ENCODE assay signal across 1 cellular context in the genomic region with DNA sequence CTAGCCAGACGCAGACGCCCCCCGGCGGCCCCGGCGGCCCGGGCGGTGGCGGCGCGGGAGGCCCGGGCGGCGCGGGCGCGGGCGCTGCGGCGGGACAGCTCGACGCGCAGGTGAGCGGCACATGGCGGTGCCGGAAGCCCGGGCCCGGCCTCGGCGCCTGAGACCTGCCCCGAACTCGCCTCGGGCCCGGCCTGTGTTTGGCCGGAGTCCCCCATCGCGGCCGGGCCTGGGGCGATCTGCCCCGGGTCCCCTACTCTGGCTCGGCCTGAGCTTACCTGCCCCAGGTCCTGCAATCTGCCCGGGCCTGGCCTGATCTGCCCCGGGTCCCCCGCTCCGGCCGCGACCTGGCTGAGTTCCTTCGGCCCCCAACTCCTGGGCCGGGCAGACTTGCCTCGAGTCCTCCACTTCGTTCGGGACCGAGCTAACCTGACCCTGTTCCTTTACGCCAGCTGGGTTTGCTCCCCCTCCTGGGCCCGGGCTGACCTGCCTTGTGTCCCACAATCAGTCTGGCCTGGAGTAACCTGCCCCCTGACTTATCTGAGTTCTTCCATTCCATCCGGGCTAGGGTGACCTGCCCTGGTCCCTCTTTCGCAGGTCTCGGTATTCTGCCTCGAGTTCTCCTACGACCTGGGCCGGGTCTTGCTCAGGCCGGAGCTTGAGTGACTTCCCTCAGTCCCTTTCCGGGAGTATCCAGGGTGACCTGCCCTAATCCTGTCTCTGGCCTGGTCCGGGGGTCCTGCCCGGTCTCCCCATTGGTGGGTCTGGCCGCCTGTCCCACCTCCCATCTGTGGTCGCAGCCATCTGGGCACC.
A peak's percentile ranks its signal among the peaks of the same experiment; 100 is the strongest.
TF ChIP-seq lines count a peak whose summit lies in the region.

No MANE protein-coding gene starts in this region.

TF ChIP-seq in K562, 482 proteins besides CTCF, POLR2A, EP300 and RAD21 (continued from another document and continues in another):
- TF ChIP-seq, protein P1, sequence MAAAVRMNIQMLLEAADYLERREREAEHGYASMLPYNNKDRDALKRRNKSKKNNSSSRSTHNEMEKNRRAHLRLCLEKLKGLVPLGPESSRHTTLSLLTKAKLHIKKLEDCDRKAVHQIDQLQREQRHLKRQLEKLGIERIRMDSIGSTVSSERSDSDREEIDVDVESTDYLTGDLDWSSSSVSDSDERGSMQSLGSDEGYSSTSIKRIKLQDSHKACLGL (CRISPR knock-in tag; IDR thresholded peaks at IDR 0.05; ENCODE audit: borderline replicate concordance, poor library complexity, severe bottlenecking): no peak
- TF ChIP-seq ZNF24 (IDR thresholded peaks at IDR 0.05) (no peak), SP1 (CRISPR knock-in tag; IDR thresholded peaks at IDR 0.05) (peak; percentile 59), RCOR1 (IDR thresholded peaks at IDR 0.05; ENCODE audit: borderline replicate concordance in 1 of 2, low read depth in 2 of 2, low read length in 2 of 2) (0 out of 4 replicates have a peak, but pooled peaks of 1 of the 2 experiments have one; percentile 35), MYBL2 (IDR thresholded peaks at IDR 0.05; ENCODE audit: low read depth) (no peak), MYBL2 (CRISPR knock-in tag; IDR thresholded peaks at IDR 0.05; ENCODE audit: borderline replicate concordance) (no peak), SREBF2 (CRISPR knock-in tag; IDR thresholded peaks at IDR 0.05) (no peak), FOXK1 (CRISPR knock-in tag; IDR thresholded peaks at IDR 0.05; ENCODE audit: borderline replicate concordance) (0 out of 2 replicates have a peak, but pooled peaks have one; percentile 51), SFPQ (IDR thresholded peaks at IDR 0.05; ENCODE audit: low read depth, low read length) (no peak), MECOM (CRISPR knock-in tag; IDR thresholded peaks at IDR 0.05) (no peak), GABPA (tag; conservative IDR thresholded peaks at IDR 0.05; ENCODE audit: low read depth) (no peak), ZNF695 (CRISPR knock-in tag; IDR thresholded peaks at IDR 0.05) (no peak), ZNF175 (CRISPR knock-in tag; IDR thresholded peaks at IDR 0.05; ENCODE audit: low read depth) (no peak), POLR2G (IDR thresholded peaks at IDR 0.05; ENCODE audit: low read depth, low read length) (no peak), ZNF121 (CRISPR knock-in tag; conservative IDR thresholded peaks at IDR 0.05) (0 out of 2 replicates have a peak, but pooled peaks have one; percentile 4), ILK (tag; IDR thresholded peaks at IDR 0.05; ENCODE audit: borderline replicate concordance, low read depth) (no peak), CSDE1 (IDR thresholded peaks at IDR 0.05) (no peak), SAFB (IDR thresholded peaks at IDR 0.05; ENCODE audit: borderline replicate concordance, low read depth, low read length) (no peak), NFRKB (IDR thresholded peaks at IDR 0.05; ENCODE audit: low read depth) (no peak), BRCA1 (IDR thresholded peaks at IDR 0.05) (no peak), BRCA1 (CRISPR knock-in tag; IDR thresholded peaks at IDR 0.05) (no peak), ZZZ3 (IDR thresholded peaks at IDR 0.05) (no peak), EZH2 (IDR thresholded peaks at IDR 0.05; ENCODE audit: borderline replicate concordance, low read depth, low read length) (no peak), ATF7 (IDR thresholded peaks at IDR 0.05) (no peak), KDM4B (IDR thresholded peaks at IDR 0.05; ENCODE audit: borderline replicate concordance in 2 of 2, low read depth in 1 of 2) (no peak), MIER1 (IDR thresholded peaks at IDR 0.05; ENCODE audit: low read depth) (no peak), TAF9B (IDR thresholded peaks at IDR 0.05; ENCODE audit: partially characterized antibody) (no peak), CBFA2T3 (IDR thresholded peaks at IDR 0.05) (0 out of 2 replicates have a peak, but pooled peaks have one; percentile 21), ZNF444 (CRISPR knock-in tag; IDR thresholded peaks at IDR 0.05) (no peak), SRF (CRISPR knock-in tag; IDR thresholded peaks at IDR 0.05) (0 out of 4 replicates have a peak, but pooled peaks of 1 of the 2 experiments have one; percentile 18), STAT5B (CRISPR knock-in tag; IDR thresholded peaks at IDR 0.05) (no peak), ZNF57 (CRISPR knock-in tag; IDR thresholded peaks at IDR 0.05) (no peak), JUN (IDR thresholded peaks at IDR 0.05; ENCODE audit: borderline replicate concordance, low read depth, low read length) (no peak), JUN (CRISPR knock-in tag; IDR thresholded peaks at IDR 0.05; ENCODE audit: borderline replicate concordance) (0 out of 2 replicates have a peak, but pooled peaks have one; percentile 44), ZFPM2 (CRISPR knock-in tag; IDR thresholded peaks at IDR 0.05) (no peak), XRCC5 (IDR thresholded peaks at IDR 0.05; ENCODE audit: low read depth, low read length) (no peak), SMARCA4 (IDR thresholded peaks at IDR 0.05) (no peak), TAF1 (IDR thresholded peaks at IDR 0.05; ENCODE audit: control insufficient read depth, extremely low read depth, insufficient read depth, low read length, severe bottlenecking) (peak; percentile 26), FOXM1 (IDR thresholded peaks at IDR 0.05; ENCODE audit: low read depth) (no peak), FOXM1 (CRISPR knock-in tag; IDR thresholded peaks at IDR 0.05; ENCODE audit: low read depth) (no peak; the same call in 1 of the 2 replicates), NELFE (IDR thresholded peaks at IDR 0.05; ENCODE audit: insufficient read depth, insufficient read length) (no peak), KDM5B (IDR thresholded peaks at IDR 0.05; ENCODE audit: insufficient replicate concordance, low read depth, low read length) (no peak), RBFOX2 (IDR thresholded peaks at IDR 0.05; ENCODE audit: low read depth, low read length) (peak; percentile 13; the same call in 1 of the 2 replicates), ZNF644 (tag; IDR thresholded peaks at IDR 0.05; ENCODE audit: low read depth) (no peak), TCF7 (IDR thresholded peaks at IDR 0.05; ENCODE audit: borderline replicate concordance) (no peak)
- TF ChIP-seq, protein P2, sequence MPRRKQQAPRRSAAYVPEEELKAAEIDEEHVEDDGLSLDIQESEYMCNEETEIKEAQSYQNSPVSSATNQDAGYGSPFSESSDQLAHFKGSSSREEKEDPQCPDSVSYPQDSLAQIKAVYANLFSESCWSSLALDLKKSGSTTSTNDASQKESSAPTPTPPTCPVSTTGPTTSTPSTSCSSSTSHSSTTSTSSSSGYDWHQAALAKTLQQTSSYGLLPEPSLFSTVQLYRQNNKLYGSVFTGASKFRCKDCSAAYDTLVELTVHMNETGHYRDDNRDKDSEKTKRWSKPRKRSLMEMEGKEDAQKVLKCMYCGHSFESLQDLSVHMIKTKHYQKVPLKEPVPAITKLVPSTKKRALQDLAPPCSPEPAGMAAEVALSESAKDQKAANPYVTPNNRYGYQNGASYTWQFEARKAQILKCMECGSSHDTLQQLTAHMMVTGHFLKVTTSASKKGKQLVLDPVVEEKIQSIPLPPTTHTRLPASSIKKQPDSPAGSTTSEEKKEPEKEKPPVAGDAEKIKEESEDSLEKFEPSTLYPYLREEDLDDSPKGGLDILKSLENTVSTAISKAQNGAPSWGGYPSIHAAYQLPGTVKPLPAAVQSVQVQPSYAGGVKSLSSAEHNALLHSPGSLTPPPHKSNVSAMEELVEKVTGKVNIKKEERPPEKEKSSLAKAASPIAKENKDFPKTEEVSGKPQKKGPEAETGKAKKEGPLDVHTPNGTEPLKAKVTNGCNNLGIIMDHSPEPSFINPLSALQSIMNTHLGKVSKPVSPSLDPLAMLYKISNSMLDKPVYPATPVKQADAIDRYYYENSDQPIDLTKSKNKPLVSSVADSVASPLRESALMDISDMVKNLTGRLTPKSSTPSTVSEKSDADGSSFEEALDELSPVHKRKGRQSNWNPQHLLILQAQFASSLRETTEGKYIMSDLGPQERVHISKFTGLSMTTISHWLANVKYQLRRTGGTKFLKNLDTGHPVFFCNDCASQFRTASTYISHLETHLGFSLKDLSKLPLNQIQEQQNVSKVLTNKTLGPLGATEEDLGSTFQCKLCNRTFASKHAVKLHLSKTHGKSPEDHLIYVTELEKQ (CRISPR knock-in tag; IDR thresholded peaks at IDR 0.05): no peak
- TF ChIP-seq, protein P3, sequence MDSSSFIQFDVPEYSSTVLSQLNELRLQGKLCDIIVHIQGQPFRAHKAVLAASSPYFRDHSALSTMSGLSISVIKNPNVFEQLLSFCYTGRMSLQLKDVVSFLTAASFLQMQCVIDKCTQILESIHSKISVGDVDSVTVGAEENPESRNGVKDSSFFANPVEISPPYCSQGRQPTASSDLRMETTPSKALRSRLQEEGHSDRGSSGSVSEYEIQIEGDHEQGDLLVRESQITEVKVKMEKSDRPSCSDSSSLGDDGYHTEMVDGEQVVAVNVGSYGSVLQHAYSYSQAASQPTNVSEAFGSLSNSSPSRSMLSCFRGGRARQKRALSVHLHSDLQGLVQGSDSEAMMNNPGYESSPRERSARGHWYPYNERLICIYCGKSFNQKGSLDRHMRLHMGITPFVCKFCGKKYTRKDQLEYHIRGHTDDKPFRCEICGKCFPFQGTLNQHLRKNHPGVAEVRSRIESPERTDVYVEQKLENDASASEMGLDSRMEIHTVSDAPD (CRISPR knock-in tag; IDR thresholded peaks at IDR 0.05): no peak
- TF ChIP-seq, protein P4, sequence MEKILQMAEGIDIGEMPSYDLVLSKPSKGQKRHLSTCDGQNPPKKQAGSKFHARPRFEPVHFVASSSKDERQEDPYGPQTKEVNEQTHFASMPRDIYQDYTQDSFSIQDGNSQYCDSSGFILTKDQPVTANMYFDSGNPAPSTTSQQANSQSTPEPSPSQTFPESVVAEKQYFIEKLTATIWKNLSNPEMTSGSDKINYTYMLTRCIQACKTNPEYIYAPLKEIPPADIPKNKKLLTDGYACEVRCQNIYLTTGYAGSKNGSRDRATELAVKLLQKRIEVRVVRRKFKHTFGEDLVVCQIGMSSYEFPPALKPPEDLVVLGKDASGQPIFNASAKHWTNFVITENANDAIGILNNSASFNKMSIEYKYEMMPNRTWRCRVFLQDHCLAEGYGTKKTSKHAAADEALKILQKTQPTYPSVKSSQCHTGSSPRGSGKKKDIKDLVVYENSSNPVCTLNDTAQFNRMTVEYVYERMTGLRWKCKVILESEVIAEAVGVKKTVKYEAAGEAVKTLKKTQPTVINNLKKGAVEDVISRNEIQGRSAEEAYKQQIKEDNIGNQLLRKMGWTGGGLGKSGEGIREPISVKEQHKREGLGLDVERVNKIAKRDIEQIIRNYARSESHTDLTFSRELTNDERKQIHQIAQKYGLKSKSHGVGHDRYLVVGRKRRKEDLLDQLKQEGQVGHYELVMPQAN (IDR thresholded peaks at IDR 0.05; ENCODE audit: borderline replicate concordance): peak; percentile 44; the same call in 1 of the 2 replicates
- TF ChIP-seq, protein P5, sequence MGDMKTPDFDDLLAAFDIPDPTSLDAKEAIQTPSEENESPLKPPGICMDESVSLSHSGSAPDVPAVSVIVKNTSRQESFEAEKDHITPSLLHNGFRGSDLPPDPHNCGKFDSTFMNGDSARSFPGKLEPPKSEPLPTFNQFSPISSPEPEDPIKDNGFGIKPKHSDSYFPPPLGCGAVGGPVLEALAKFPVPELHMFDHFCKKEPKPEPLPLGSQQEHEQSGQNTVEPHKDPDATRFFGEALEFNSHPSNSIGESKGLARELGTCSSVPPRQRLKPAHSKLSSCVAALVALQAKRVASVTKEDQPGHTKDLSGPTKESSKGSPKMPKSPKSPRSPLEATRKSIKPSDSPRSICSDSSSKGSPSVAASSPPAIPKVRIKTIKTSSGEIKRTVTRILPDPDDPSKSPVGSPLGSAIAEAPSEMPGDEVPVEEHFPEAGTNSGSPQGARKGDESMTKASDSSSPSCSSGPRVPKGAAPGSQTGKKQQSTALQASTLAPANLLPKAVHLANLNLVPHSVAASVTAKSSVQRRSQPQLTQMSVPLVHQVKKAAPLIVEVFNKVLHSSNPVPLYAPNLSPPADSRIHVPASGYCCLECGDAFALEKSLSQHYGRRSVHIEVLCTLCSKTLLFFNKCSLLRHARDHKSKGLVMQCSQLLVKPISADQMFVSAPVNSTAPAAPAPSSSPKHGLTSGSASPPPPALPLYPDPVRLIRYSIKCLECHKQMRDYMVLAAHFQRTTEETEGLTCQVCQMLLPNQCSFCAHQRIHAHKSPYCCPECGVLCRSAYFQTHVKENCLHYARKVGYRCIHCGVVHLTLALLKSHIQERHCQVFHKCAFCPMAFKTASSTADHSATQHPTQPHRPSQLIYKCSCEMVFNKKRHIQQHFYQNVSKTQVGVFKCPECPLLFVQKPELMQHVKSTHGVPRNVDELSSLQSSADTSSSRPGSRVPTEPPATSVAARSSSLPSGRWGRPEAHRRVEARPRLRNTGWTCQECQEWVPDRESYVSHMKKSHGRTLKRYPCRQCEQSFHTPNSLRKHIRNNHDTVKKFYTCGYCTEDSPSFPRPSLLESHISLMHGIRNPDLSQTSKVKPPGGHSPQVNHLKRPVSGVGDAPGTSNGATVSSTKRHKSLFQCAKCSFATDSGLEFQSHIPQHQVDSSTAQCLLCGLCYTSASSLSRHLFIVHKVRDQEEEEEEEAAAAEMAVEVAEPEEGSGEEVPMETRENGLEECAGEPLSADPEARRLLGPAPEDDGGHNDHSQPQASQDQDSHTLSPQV (IDR thresholded peaks at IDR 0.05): 0 out of 2 replicates have a peak, but pooled peaks have one; percentile 4
- TF ChIP-seq, protein P6, sequence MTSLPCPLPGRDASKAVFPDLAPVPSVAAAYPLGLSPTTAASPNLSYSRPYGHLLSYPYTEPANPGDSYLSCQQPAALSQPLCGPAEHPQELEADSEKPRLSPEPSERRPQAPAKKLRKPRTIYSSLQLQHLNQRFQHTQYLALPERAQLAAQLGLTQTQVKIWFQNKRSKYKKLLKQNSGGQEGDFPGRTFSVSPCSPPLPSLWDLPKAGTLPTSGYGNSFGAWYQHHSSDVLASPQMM (CRISPR knock-in tag; IDR thresholded peaks at IDR 0.05): no peak
